20 cellular contexts compared by ENCODE assay signal in genomic region chr1:101044749-101045148, GRCh38. TPM values are rescaled to one million over a fixed set of nuclear protein-coding genes. Genes with fewer than 3 reads are reported as not detected.
DNase-seq lines count a peak whose midpoint lies in the region; ATAC-seq and TF ChIP-seq lines count a peak whose summit lies in the region.
"Had no signal": no experiment of that assay in that cellular context is flagged by ENCODE, and none has a peak within 500 bp of the region (broad histone marks: within the 10 kb centered on the region; RNA-seq: fewer than 3 reads in every experiment).

No MANE protein-coding gene starts in this region.

- no peak for DNase-seq in CD4-positive, CD25-positive, alpha-beta regulatory T cell
- DNase-seq in EH (ENCODE audit: low read depth): peak; percentile 7
- DNase-seq in T-cell: no peak
- peak; percentile 41 for DNase-seq in renal cortical epithelial cell (ENCODE audit: low read depth)
- DNase-seq in BE2C: no peak
- no peak for DNase-seq in cerebellar nuclear complex (lab: John Stamatoyannopoulos, UW)
- DNase-seq: CD8-positive, alpha-beta memory T cell; EL; GF-D8; H7; HFFc6; Karpas-422; MG63; NCI-H1417; NCI-H187; NCI-H446 treated with DMSO at 0.1 percent for 48 hours; SIG-M5 had no signal

- no peaks in the 10 kb centered on the region for H3K27me3 ChIP-seq in CD4-positive, CD25-positive, alpha-beta regulatory T cell (ENCODE audit: control insufficient read depth, insufficient read depth, low read length)
- no peaks in the 10 kb centered on the region for H3K27me3 ChIP-seq in BE2C
- H3K27me3 ChIP-seq: BLaER1 treated with 17β-estradiol and CSF1 and Interleukin-3, amounts not matched to agents 10 nM and 100 nM; MG63 had no signal

- peaks cover 20% of the 10 kb centered on the region for H3K36me3 Mint-ChIP-seq in CD4-positive, CD25-positive, alpha-beta regulatory T cell
- H3K36me3 Mint-ChIP-seq in T-cell: peaks cover 19% of the 10 kb centered on the region

- peaks cover 0 to 12% (median 6%) of the 10 kb centered on the region in 7 donors for H3K9me3 Mint-ChIP-seq in CD4-positive, CD25-positive, alpha-beta regulatory T cell
- peaks cover 0 to 11% (median 8%) of the 10 kb centered on the region in 3 donors for H3K9me3 Mint-ChIP-seq in T-cell

- H3K27ac Mint-ChIP-seq in CD4-positive, CD25-positive, alpha-beta regulatory T cell: peak overlapping the region in 2 of 3 donors; percentile 72 to 89
- peak overlapping the region; percentile 10 to 46 for H3K27ac Mint-ChIP-seq in T-cell
- H3K27ac Mint-ChIP-seq: HFFc6 had no signal

- no peaks in the 10 kb centered on the region for H3K27me3 Mint-ChIP-seq in CD4-positive, CD25-positive, alpha-beta regulatory T cell
- no peaks in the 10 kb centered on the region for H3K27me3 Mint-ChIP-seq in T-cell
- H3K27me3 Mint-ChIP-seq: CD8-positive, alpha-beta memory T cell had no signal

- no peak for ATAC-seq in CD4-positive, CD25-positive, alpha-beta regulatory T cell (ENCODE audit: low read depth in 2 of 2)
- ATAC-seq in T-cell (replicated peaks in 1 of 4): no peak
- no peak for ATAC-seq in GM21447 (IDR thresholded peaks at IDR 0.05; ENCODE audit: unreplicated experiment)

- no peaks in the 10 kb centered on the region for H3K4me1 ChIP-seq in CD4-positive, CD25-positive, alpha-beta regulatory T cell (ENCODE audit: control insufficient read depth, insufficient read depth, low read length, poor library complexity, severe bottlenecking)
- no peaks in the 10 kb centered on the region for H3K4me1 ChIP-seq in BE2C

- H3K4me3 ChIP-seq in CD4-positive, CD25-positive, alpha-beta regulatory T cell (ENCODE audit: low read depth, low read length): no peak overlapping the region
- H3K4me3 ChIP-seq in BE2C (ENCODE audit: low read depth, low read length): no peak overlapping the region
- H3K4me3 ChIP-seq: BLaER1 treated with 17β-estradiol and CSF1 and Interleukin-3, amounts not matched to agents 10 nM and 100 nM; MG63 had no signal

- TF ChIP-seq CTCF in BE2C (IDR thresholded peaks at IDR 0.05; ENCODE audit: low read depth, low read length): no peak

- no peak overlapping the region for H3K27ac ChIP-seq in CD4-positive, CD25-positive, alpha-beta regulatory T cell (ENCODE audit: insufficient read depth, low read length, poor library complexity, severe bottlenecking)
- H3K27ac ChIP-seq: BLaER1 treated with 17β-estradiol and CSF1 and Interleukin-3, amounts not matched to agents 10 nM and 100 nM; RWPE1 had no signal

- POLR2A ChIA-PET in T-cell (lab: Charles Lee): no interaction called here

- H3K36me3 ChIP-seq in CD4-positive, CD25-positive, alpha-beta regulatory T cell (ENCODE audit: control insufficient read depth, insufficient read depth, low read length): peaks cover 19% of the 10 kb centered on the region
- H3K36me3 ChIP-seq in BE2C: peaks cover 6% of the 10 kb centered on the region

- H3K9me3 ChIP-seq in CD4-positive, CD25-positive, alpha-beta regulatory T cell (ENCODE audit: control insufficient read depth in 2 of 2, low read length in 2 of 2): peaks cover 0 to 17% of the 10 kb centered on the region in 2 experiments
- H3K9me3 ChIP-seq in BE2C: no peaks in the 10 kb centered on the region

- CTCF ChIA-PET in T-cell (lab: Charles Lee): interaction anchor here in 1 of 2 donors (0.8 to 1.2 kb wide), 2 partner anchors 194 to 244 kb away, joined by 3 read pairs; no protein-coding TSS in a partner anchor

- H3K4me3 Mint-ChIP-seq in CD4-positive, CD25-positive, alpha-beta regulatory T cell: no peak overlapping the region
- no peak overlapping the region for H3K4me3 Mint-ChIP-seq in T-cell
- H3K4me3 Mint-ChIP-seq: CD8-positive, alpha-beta memory T cell; HFFc6 had no signal

- H3K4me1 Mint-ChIP-seq in CD4-positive, CD25-positive, alpha-beta regulatory T cell: peaks cover 7 to 15% (median 10%) of the 10 kb centered on the region in 4 donors
- H3K4me1 Mint-ChIP-seq in T-cell: peaks cover 14 to 16% (median 15%) of the 10 kb centered on the region in 3 donors

RNA-seq across cellular contexts. Expression of gene DPH5, which starts 19.2 kb away (rescaled TPM):
- total RNA-seq in CD4-positive, CD25-positive, alpha-beta regulatory T cell: 30.6 TPM
- 10 to 100 TPM; 31.8 to 49.8 (median 45.7) TPM for polyA plus RNA-seq in CD4-positive, CD25-positive, alpha-beta regulatory T cell
- total RNA-seq in T-cell: 10 to 100 TPM; 42.7 to 65.6 (median 45.0) TPM
- total RNA-seq in renal cortical epithelial cell: 26.4 and 27.7 TPM in 2 replicates
- 35.1 TPM for polyA plus RNA-seq in BE2C (2012; ENCODE audit: insufficient read depth, insufficient read length, low read depth)

Comparison
In these comparisons a context has a peak if more than half of its experiments do, and no peak if none do; other contexts are left out.
1. DNase-seq: peak in EH (single experiment) and renal cortical epithelial cell (single experiment); none in CD4-positive, CD25-positive, alpha-beta regulatory T cell (0 of 3), T-cell (0 of 34), BE2C (single experiment) and cerebellar nuclear complex (0 of 2).